ENCODE assay signal across 8 cellular contexts in genomic region chrX:154051210-154051810, GRCh38. TPM values are rescaled to one million over a fixed set of nuclear protein-coding genes. Genes with fewer than 3 reads are reported as not detected.
DNase-seq lines count a peak whose midpoint lies in the region; ATAC-seq and TF ChIP-seq lines count a peak whose summit lies in the region.

No MANE protein-coding gene starts in this region.

- H3K9me3 Mint-ChIP-seq in neural crest cell = no peaks in the 10 kb centered on the region
- no peaks in the 10 kb centered on the region for H3K9me3 Mint-ChIP-seq in stimulated activated naive CD8-positive, alpha-beta T cell treated with anti-CD3 and anti-CD28 coated beads, Interleukin-15, amount 100 ng/mL, for 72 hours

- no peak overlapping the region for H3K4me3 Mint-ChIP-seq in neural crest cell
- no peak overlapping the region for H3K4me3 Mint-ChIP-seq in stimulated activated naive CD8-positive, alpha-beta T cell treated with anti-CD3 and anti-CD28 coated beads, Interleukin-15, amount 100 ng/mL, for 72 hours

- peak; percentile 59 for ATAC-seq in GM18867 (IDR thresholded peaks at IDR 0.05; ENCODE audit: unreplicated experiment)
- peak; percentile 69 for ATAC-seq in stimulated activated naive CD8-positive, alpha-beta T cell treated with anti-CD3 and anti-CD28 coated beads, Interleukin-15, amount 100 ng/mL, for 72 hours
- no peak for ATAC-seq in GM21526 (IDR thresholded peaks at IDR 0.05; ENCODE audit: low FRiP score, unreplicated experiment)

- peak; percentile 74 for TF ChIP-seq CTCF in neural crest cell (conservative IDR thresholded peaks at IDR 0.05)

- peaks cover 26% of the 10 kb centered on the region for H3K36me3 Mint-ChIP-seq in neural crest cell (ENCODE audit: low read depth)

- peaks cover 28% of the 10 kb centered on the region for H3K4me1 Mint-ChIP-seq in neural crest cell
- H3K4me1 Mint-ChIP-seq in stimulated activated naive CD8-positive, alpha-beta T cell treated with anti-CD3 and anti-CD28 coated beads, Interleukin-15, amount 100 ng/mL, for 72 hours = peaks cover 47% of the 10 kb centered on the region

- no peak for TF ChIP-seq POLR2A in erythroblast (IDR thresholded peaks at IDR 0.05; ENCODE audit: low read length)

- no peak overlapping the region for H3K27ac Mint-ChIP-seq in neural crest cell (ENCODE audit: unreplicated experiment)
- no peak overlapping the region for H3K27ac Mint-ChIP-seq in stimulated activated naive CD8-positive, alpha-beta T cell treated with anti-CD3 and anti-CD28 coated beads, Interleukin-15, amount 100 ng/mL, for 72 hours

- no peaks in the 10 kb centered on the region for H3K27me3 Mint-ChIP-seq in neural crest cell (ENCODE audit: low read depth)
- H3K27me3 Mint-ChIP-seq in stimulated activated naive CD8-positive, alpha-beta T cell treated with anti-CD3 and anti-CD28 coated beads, Interleukin-15, amount 100 ng/mL, for 72 hours = no peaks in the 10 kb centered on the region

- DNase-seq in AG08396 (ENCODE audit: low spot score) (peak; percentile 52), NCI-H82 treated with DMSO at 0.1 percent for 48 hours (lab: John Stamatoyannopoulos, UW; ENCODE audit: unreplicated experiment) (peak; percentile 8), erythroblast (lab: John Stamatoyannopoulos, UW) (peak; percentile 60 to 79), neural crest cell (ENCODE audit: low read depth, low spot score) (peak; percentile 65)
- peak; percentile 39 for DNase-seq in activated CD8-positive, alpha-beta memory T cell treated with anti-CD3 and anti-CD28 coated beads, Interleukin-2, amount 50 U/mL, for 24 hours (ENCODE audit: extremely low read depth)
- peak; percentile 40 to 46 for DNase-seq in stimulated activated naive CD8-positive, alpha-beta T cell treated with anti-CD3 and anti-CD28 coated beads, Interleukin-15, amount 100 ng/mL, for 72 hours

RNA-seq across cellular contexts. Expression of gene IRAK1, which starts 31.6 kb away (rescaled TPM):
- total RNA-seq in neural crest cell = 119 and 127 TPM in 2 replicates

RNA-seq across cellular contexts. Expression of gene MECP2, which starts 46.2 kb away (rescaled TPM):
- 49.1 and 51.0 TPM in 2 replicates for total RNA-seq in neural crest cell

Comparison
In these comparisons a context has a peak if more than half of its experiments do, and no peak if none do; other contexts are left out.
1. DNase-seq: peak in every context shown above with its lines; median percentile 70 in erythroblast; 65 in neural crest cell; 52 in AG08396; 43 in stimulated activated naive CD8-positive, alpha-beta T cell treated with anti-CD3 and anti-CD28 coated beads, Interleukin-15, amount 100 ng/mL, for 72 hours; 39 in activated CD8-positive, alpha-beta memory T cell treated with anti-CD3 and anti-CD28 coated beads, Interleukin-2, amount 50 U/mL, for 24 hours; 8 in NCI-H82 treated with DMSO at 0.1 percent for 48 hours.